20 cellular contexts compared by ENCODE assay signal in the genomic region with DNA sequence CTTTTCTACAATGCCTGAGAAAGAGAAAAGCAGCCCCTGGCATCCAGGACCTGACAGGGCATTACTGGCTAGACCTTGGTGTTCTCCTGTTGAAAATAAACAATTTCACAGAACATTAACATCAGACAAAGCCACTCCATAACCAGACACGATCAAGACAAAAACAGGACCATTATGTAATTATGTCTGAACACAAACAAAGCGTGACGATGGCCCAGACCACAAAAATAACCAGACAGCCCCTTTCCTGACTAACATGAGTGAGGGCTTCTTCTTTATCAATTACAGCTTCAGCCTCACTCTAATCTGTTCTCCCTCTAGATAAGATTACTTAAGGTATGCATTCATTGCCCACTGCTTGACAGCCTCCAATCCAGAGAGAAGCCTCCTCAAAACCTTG.
DNase-seq lines count a peak whose midpoint lies in the region; ATAC-seq, FAIRE-seq and TF ChIP-seq lines count a peak whose summit lies in the region.
"Had no signal": no experiment of that assay in that cellular context is flagged by ENCODE, and none has a peak within 500 bp of the region (broad histone marks: within the 10 kb centered on the region; RNA-seq: fewer than 3 reads in every experiment).

No MANE protein-coding gene starts in this region.

- H3K4me1 ChIP-seq in CD8-positive, alpha-beta T cell (ENCODE audit: insufficient read depth, low read length): peaks cover 7% of the 10 kb centered on the region
- peaks cover 2% of the 10 kb centered on the region for H3K4me1 ChIP-seq in mesendoderm (ENCODE audit: control insufficient read depth, low read depth, low read length)
- no peaks in the 10 kb centered on the region for H3K4me1 ChIP-seq in tibial artery
- H3K4me1 ChIP-seq: gastroesophageal sphincter, suprapubic skin had no signal

- no CpG with 5 or more reads among the region's 3 CpGs for WGBS in mesendoderm (ENCODE audit: extremely low coverage, insufficient coverage, low lambda C conversion rate)

- intact Hi-C loops in CD8-positive, alpha-beta T cell (cut with DNase I, micrococcal nuclease): loop anchor here in 1 of 2 experiments (5.0 to 10.0 kb wide), 2 partner anchors 33 to 166 kb away; no protein-coding TSS in a partner anchor
- intact Hi-C loops in tibial artery (cut with DNase I; ENCODE audit: low total_unique reads): loop anchor here (10.0 kb wide), 1 partner anchor 86 kb away; no protein-coding TSS in a partner anchor

- peak overlapping the region; percentile 43 for H3K27ac Mint-ChIP-seq in CD8-positive, alpha-beta T cell
- peak overlapping the region; percentile 5 to 13 for H3K27ac Mint-ChIP-seq in T-cell
- H3K27ac Mint-ChIP-seq: brain; dendritic cell treated with granulocyte-macrophage colony-stimulating factor and Interleukin-4, amounts not matched to agents 40 ng/mL and 50 ng/mL, for 4 days; GM23338 had no signal

- no peak overlapping the region for H3K18ac ChIP-seq in mesendoderm (ENCODE audit: low read length)

- H3K27me3 Mint-ChIP-seq in CD8-positive, alpha-beta T cell (ENCODE audit: low read depth): no peaks in the 10 kb centered on the region
- no peaks in the 10 kb centered on the region for H3K27me3 Mint-ChIP-seq in T-cell
- H3K27me3 Mint-ChIP-seq: dendritic cell treated with granulocyte-macrophage colony-stimulating factor and Interleukin-4, amounts not matched to agents 40 ng/mL and 50 ng/mL, for 4 days had no signal

- no peaks in the 10 kb centered on the region for H3K9me3 ChIP-seq in CD8-positive, alpha-beta T cell (ENCODE audit: low read length)
- H3K9me3 ChIP-seq in tibial artery: no peaks in the 10 kb centered on the region
- H3K9me3 ChIP-seq: gastroesophageal sphincter, left ventricle myocardium inferior, suprapubic skin had no signal

- no peak overlapping the region for H2AK5ac ChIP-seq in mesendoderm (ENCODE audit: low read length)

- H3K4me2 ChIP-seq in mesendoderm (ENCODE audit: low read length): no peak overlapping the region
- H3K4me2 ChIP-seq: GM23338 had no signal

- no peak for FAIRE-seq in D721Med (lab: Jason Lieb, UNC)
- FAIRE-seq: GM12891 had no signal

- no peak overlapping the region for H2BK120ac ChIP-seq in mesendoderm (ENCODE audit: low read depth, low read length)

- H3K27me3 ChIP-seq in CD8-positive, alpha-beta T cell (ENCODE audit: insufficient read depth, low read length): no peaks in the 10 kb centered on the region
- H3K27me3 ChIP-seq in mesendoderm (ENCODE audit: insufficient read depth, low read length, poor library complexity): no peaks in the 10 kb centered on the region
- no peaks in the 10 kb centered on the region for H3K27me3 ChIP-seq in tibial artery
- H3K27me3 ChIP-seq: gastroesophageal sphincter, suprapubic skin had no signal

- no peak overlapping the region for H2BK5ac ChIP-seq in mesendoderm (ENCODE audit: low read length)

- no peak overlapping the region for H3K27ac ChIP-seq in CD8-positive, alpha-beta T cell (ENCODE audit: low read depth, low read length)
- H3K27ac ChIP-seq in mesendoderm (ENCODE audit: low read depth, low read length): no peak overlapping the region
- H3K27ac ChIP-seq in tibial artery: no peak overlapping the region
- H3K27ac ChIP-seq: gastroesophageal sphincter, left ventricle myocardium inferior, suprapubic skin had no signal

- H3K4me3 Mint-ChIP-seq in CD8-positive, alpha-beta T cell: no peak overlapping the region
- H3K4me3 Mint-ChIP-seq in T-cell: no peak overlapping the region
- H3K4me3 Mint-ChIP-seq: brain; dendritic cell treated with granulocyte-macrophage colony-stimulating factor and Interleukin-4, amounts not matched to agents 40 ng/mL and 50 ng/mL, for 4 days; GM23338 had no signal

- peak in 1 of 7 experiments; percentile 46 for DNase-seq in CD8-positive, alpha-beta T cell
- DNase-seq in NCI-H2029 (lab: John Stamatoyannopoulos, UW): peak; percentile 84
- DNase-seq in T-cell: peak in 4 of 34 experiments; percentile 4 to 11 (median 7)
- DNase-seq in mesendoderm: peak; percentile 73
- DNase-seq in D721Med (ENCODE audit: insufficient read length, low spot score): no peak
- DNase-seq in tibial artery: no peak
- no peak for DNase-seq in NCI-H526 treated with DMSO at 0.1 percent for 48 hours (lab: John Stamatoyannopoulos, UW)
- DNase-seq: activated CD4-positive, alpha-beta T cell treated with anti-CD3 and anti-CD28 coated beads, Interleukin-2, amount 50 U/mL, for 1 hour; activated naive CD4-positive, alpha-beta T cell treated with anti-CD3 and anti-CD28 coated beads, Interleukin-2, amount 50 U/mL, for 16 hours; GF-D8; Karpas-422; left ventricle myocardium inferior; NCI-H1694 had no signal

- H3K9me3 Mint-ChIP-seq in CD8-positive, alpha-beta T cell: no peaks in the 10 kb centered on the region
- H3K9me3 Mint-ChIP-seq in T-cell: no peaks in the 10 kb centered on the region
- H3K9me3 Mint-ChIP-seq: dendritic cell treated with granulocyte-macrophage colony-stimulating factor and Interleukin-4, amounts not matched to agents 40 ng/mL and 50 ng/mL, for 4 days had no signal

- no peak overlapping the region for H3K23ac ChIP-seq in mesendoderm (ENCODE audit: low read length)

- TF ChIP-seq CTCF in CD8-positive, alpha-beta T cell (IDR thresholded peaks at IDR 0.05): no peak
- TF ChIP-seq CTCF in D721Med (IDR thresholded peaks at IDR 0.05; ENCODE audit: insufficient read depth, missing control alignments) (no peak), tibial artery (IDR thresholded peaks at IDR 0.05) (no peak)

- POLR2A ChIA-PET in CD8-positive, alpha-beta T cell (lab: Charles Lee): interaction anchor here (1.1 kb wide), 1 partner anchor 28 kb away, joined by 3 read pairs; no protein-coding TSS in a partner anchor
- POLR2A ChIA-PET in T-cell (lab: Charles Lee): no interaction called here

- H3K56ac ChIP-seq in mesendoderm (ENCODE audit: low read length): no peak overlapping the region

- peak; percentile 67 for ATAC-seq in CD8-positive, alpha-beta T cell
- peak in 2 of 4 experiments; percentile 25 to 32 for ATAC-seq in T-cell (replicated peaks in 1 of 4)
- ATAC-seq in GM18858 (IDR thresholded peaks at IDR 0.05; ENCODE audit: unreplicated experiment): no peak
- ATAC-seq: gastroesophageal sphincter, GM23338 had no signal

- H4K5ac ChIP-seq in mesendoderm (ENCODE audit: low read length): no peak overlapping the region

- H3K9ac ChIP-seq in mesendoderm (ENCODE audit: low read length): no peak overlapping the region

- H3K36me3 Mint-ChIP-seq in CD8-positive, alpha-beta T cell: no peaks in the 10 kb centered on the region
- no peaks in the 10 kb centered on the region for H3K36me3 Mint-ChIP-seq in T-cell
- H3K36me3 Mint-ChIP-seq: brain had no signal

- H3K36me3 ChIP-seq in CD8-positive, alpha-beta T cell (ENCODE audit: insufficient read depth, low read length): no peaks in the 10 kb centered on the region
- H3K36me3 ChIP-seq in mesendoderm (ENCODE audit: control insufficient read depth, insufficient read depth, low read length) (no peaks in the 10 kb centered on the region), tibial artery (no peaks in the 10 kb centered on the region)
- H3K36me3 ChIP-seq: gastroesophageal sphincter, left ventricle myocardium inferior, suprapubic skin had no signal

- no peak overlapping the region for H4K8ac ChIP-seq in mesendoderm (ENCODE audit: low read depth, low read length)

- H3K4ac ChIP-seq in mesendoderm (ENCODE audit: low read depth, low read length): no peak overlapping the region

- H3K79me2 ChIP-seq in mesendoderm (ENCODE audit: control insufficient read depth, insufficient read depth, low read length): no peaks in the 10 kb centered on the region

- H3K4me1 Mint-ChIP-seq in CD8-positive, alpha-beta T cell (ENCODE audit: low read depth): peaks cover 34% of the 10 kb centered on the region
- peaks cover 19 to 27% (median 27%) of the 10 kb centered on the region in 3 donors for H3K4me1 Mint-ChIP-seq in T-cell
- H3K4me1 Mint-ChIP-seq: GM23338 had no signal

- CTCF ChIA-PET in CD8-positive, alpha-beta T cell (lab: Charles Lee): interaction anchor here (1.1 to 11.5 kb wide), 2 partner anchors 13 to 87 kb away, joined by 3 to 222 read pairs; no protein-coding TSS in a partner anchor
- CTCF ChIA-PET in T-cell (lab: Charles Lee): interaction anchor here in 1 of 2 donors (7.5 kb wide), 1 partner anchor 88 kb away, joined by 232 read pairs; no protein-coding TSS in a partner anchor

- no peak overlapping the region for H2BK15ac ChIP-seq in mesendoderm (replicated peaks; ENCODE audit: low read depth)

- no peaks in the 10 kb centered on the region for H3K79me1 ChIP-seq in mesendoderm (ENCODE audit: low read length)

- H3K4me3 ChIP-seq in CD8-positive, alpha-beta T cell (ENCODE audit: low read depth, low read length): no peak overlapping the region
- no peak overlapping the region for H3K4me3 ChIP-seq in mesendoderm (ENCODE audit: low read length)
- H3K4me3 ChIP-seq in tibial artery: no peak overlapping the region
- H3K4me3 ChIP-seq: gastroesophageal sphincter, GM23338, left ventricle myocardium inferior, suprapubic skin had no signal

Comparison
In these comparisons a context has a peak if more than half of its experiments do, and no peak if none do; other contexts are left out.
1. DNase-seq: peak in NCI-H2029 (single experiment) and mesendoderm (single experiment); none in D721Med (single experiment), tibial artery (0 of 2) and NCI-H526 treated with DMSO at 0.1 percent for 48 hours (single experiment).